In the genomic region with DNA sequence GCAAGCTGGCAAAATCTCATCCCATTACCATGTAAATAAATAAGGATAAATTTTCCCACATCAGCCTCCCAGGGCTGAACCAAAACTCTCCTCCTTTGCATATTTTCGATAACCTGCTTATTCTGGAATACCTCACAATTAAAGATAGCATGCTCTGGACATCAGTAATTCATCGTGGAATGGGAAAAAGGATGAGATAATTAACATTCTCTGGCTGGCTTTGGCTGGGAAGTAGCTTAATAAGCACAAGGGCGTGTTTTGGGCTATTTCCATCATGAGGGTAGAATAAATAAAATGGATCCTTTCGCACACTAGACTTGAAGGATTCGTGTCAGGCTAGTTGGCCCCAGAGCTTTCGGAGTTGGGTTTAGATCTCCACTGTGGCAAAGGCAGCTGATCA, we compare ENCODE assay signal across 1 cellular context.
TF ChIP-seq lines count a peak whose summit lies in the region.

No MANE protein-coding gene starts in this region.

TF ChIP-seq in SK-N-SH, 30 proteins besides CTCF, POLR2A, EP300 and RAD21 (continued from another document):
- TF ChIP-seq, protein P1, sequence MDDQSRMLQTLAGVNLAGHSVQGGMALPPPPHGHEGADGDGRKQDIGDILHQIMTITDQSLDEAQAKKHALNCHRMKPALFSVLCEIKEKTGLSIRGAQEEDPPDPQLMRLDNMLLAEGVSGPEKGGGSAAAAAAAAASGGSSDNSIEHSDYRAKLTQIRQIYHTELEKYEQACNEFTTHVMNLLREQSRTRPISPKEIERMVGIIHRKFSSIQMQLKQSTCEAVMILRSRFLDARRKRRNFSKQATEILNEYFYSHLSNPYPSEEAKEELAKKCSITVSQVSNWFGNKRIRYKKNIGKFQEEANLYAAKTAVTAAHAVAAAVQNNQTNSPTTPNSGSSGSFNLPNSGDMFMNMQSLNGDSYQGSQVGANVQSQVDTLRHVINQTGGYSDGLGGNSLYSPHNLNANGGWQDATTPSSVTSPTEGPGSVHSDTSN (IDR thresholded peaks at IDR 0.05), result no peak
- TF ChIP-seq JUND (IDR thresholded peaks at IDR 0.05), result no peak
- TF ChIP-seq SMC3 (IDR thresholded peaks at IDR 0.05; ENCODE audit: low read depth, low read length), result no peak
- TF ChIP-seq ELF1 (IDR thresholded peaks at IDR 0.05), result no peak
- no peak for TF ChIP-seq POLR2AphosphoS5 (IDR thresholded peaks at IDR 0.05; ENCODE audit: low read depth, low read length)
- TF ChIP-seq RXRA (IDR thresholded peaks at IDR 0.05; ENCODE audit: borderline replicate concordance, low read depth), result no peak
- TF ChIP-seq, protein P2, sequence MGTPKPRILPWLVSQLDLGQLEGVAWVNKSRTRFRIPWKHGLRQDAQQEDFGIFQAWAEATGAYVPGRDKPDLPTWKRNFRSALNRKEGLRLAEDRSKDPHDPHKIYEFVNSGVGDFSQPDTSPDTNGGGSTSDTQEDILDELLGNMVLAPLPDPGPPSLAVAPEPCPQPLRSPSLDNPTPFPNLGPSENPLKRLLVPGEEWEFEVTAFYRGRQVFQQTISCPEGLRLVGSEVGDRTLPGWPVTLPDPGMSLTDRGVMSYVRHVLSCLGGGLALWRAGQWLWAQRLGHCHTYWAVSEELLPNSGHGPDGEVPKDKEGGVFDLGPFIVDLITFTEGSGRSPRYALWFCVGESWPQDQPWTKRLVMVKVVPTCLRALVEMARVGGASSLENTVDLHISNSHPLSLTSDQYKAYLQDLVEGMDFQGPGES (IDR thresholded peaks at IDR 0.05; ENCODE audit: low read depth, low read length), result no peak
- no peak for TF ChIP-seq GABPA (IDR thresholded peaks at IDR 0.05; ENCODE audit: low read depth)
- TF ChIP-seq, protein P3, sequence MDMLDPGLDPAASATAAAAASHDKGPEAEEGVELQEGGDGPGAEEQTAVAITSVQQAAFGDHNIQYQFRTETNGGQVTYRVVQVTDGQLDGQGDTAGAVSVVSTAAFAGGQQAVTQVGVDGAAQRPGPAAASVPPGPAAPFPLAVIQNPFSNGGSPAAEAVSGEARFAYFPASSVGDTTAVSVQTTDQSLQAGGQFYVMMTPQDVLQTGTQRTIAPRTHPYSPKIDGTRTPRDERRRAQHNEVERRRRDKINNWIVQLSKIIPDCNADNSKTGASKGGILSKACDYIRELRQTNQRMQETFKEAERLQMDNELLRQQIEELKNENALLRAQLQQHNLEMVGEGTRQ (IDR thresholded peaks at IDR 0.05; ENCODE audit: borderline replicate concordance, low read depth, low read length), result no peak
- no peak for TF ChIP-seq CHD2 (IDR thresholded peaks at IDR 0.05; ENCODE audit: low read length, partially characterized antibody)
- no peak for TF ChIP-seq RCOR1 (IDR thresholded peaks at IDR 0.05; ENCODE audit: low read length)
- TF ChIP-seq FOSL2 (IDR thresholded peaks at IDR 0.05; ENCODE audit: borderline replicate concordance, low read depth), result no peak
- no peak for TF ChIP-seq GATA2 (CRISPR knock-in tag; IDR thresholded peaks at IDR 0.05)
